ENCODE assay signal across 25 cellular contexts in genomic region chr11:60118333-60118732, GRCh38. TPM values are rescaled to one million over a fixed set of nuclear protein-coding genes. Genes with fewer than 3 reads are reported as not detected.
DNase-seq lines count a peak whose midpoint lies in the region; ATAC-seq and TF ChIP-seq lines count a peak whose summit lies in the region.
"Had no signal": no experiment of that assay in that cellular context is flagged by ENCODE, and none has a peak within 500 bp of the region (broad histone marks: within the 10 kb centered on the region; RNA-seq: fewer than 3 reads in every experiment).

No MANE protein-coding gene starts in this region.

- peaks cover 46% of the 10 kb centered on the region for H3K4me1 Mint-ChIP-seq in WTC11
- H3K4me1 Mint-ChIP-seq: mesothelial cell of epicardium, T-helper 17 cell had no signal

- H3K36me3 Mint-ChIP-seq in WTC11 = peaks cover 2% of the 10 kb centered on the region
- H3K36me3 Mint-ChIP-seq: activated naive CD8-positive, alpha-beta T cell; mesothelial cell of epicardium had no signal

- 47 to 66% methylated on average over 2 of the region's 2 CpGs for WGBS in testis, 2 donors

- no peaks in the 10 kb centered on the region for H3K9me3 ChIP-seq in testis
- H3K9me3 ChIP-seq: BE2C, gastrocnemius medialis had no signal

- CTCF ChIA-PET in WTC11 (lab: Charles Lee) = interaction anchor here (0.9 kb wide), 1 partner anchor 11 kb away, joined by 3 read pairs; no protein-coding TSS in a partner anchor

- H3K27me3 Mint-ChIP-seq in WTC11 (ENCODE audit: low read depth) = no peaks in the 10 kb centered on the region

- H3K4me3 Mint-ChIP-seq in WTC11 = no peak overlapping the region
- H3K4me3 Mint-ChIP-seq: activated naive CD8-positive, alpha-beta T cell; activated T-helper 1 cell treated with anti-CD3 and anti-CD28 coated beads, Interleukin-12 subunit alpha, Interleukin-12 subunit beta, Interleukin-2, Interleukin-4 antibody, amounts not matched to agents 30 ng/mL and 10 ng/mL and 1 ng/mL, durations not matched to agents 14 hours and 24 hours and 36 hours; mesothelial cell of epicardium; neural crest cell; T-helper 17 cell had no signal

- no peak for TF ChIP-seq CTCF in WTC11 (IDR thresholded peaks at IDR 0.05)
- no peak for TF ChIP-seq CTCF in testis (IDR thresholded peaks at IDR 0.05)

- peak overlapping the region; percentile 65 to 66 for H3K27ac ChIP-seq in testis
- H3K27ac ChIP-seq: 22Rv1, gastrocnemius medialis had no signal

- H3K36me3 ChIP-seq in testis (ENCODE audit: low read depth, missing control alignments) = no peaks in the 10 kb centered on the region
- H3K36me3 ChIP-seq: BE2C, gastrocnemius medialis had no signal

- no peak overlapping the region for H3K27ac Mint-ChIP-seq in WTC11
- H3K27ac Mint-ChIP-seq: activated naive CD8-positive, alpha-beta T cell; activated T-helper 1 cell treated with anti-CD3 and anti-CD28 coated beads, Interleukin-12 subunit alpha, Interleukin-12 subunit beta, Interleukin-2, Interleukin-4 antibody, amounts not matched to agents 30 ng/mL and 10 ng/mL and 1 ng/mL, durations not matched to agents 14 hours and 24 hours and 36 hours; mesothelial cell of epicardium; T-helper 17 cell had no signal

- H3K9me3 Mint-ChIP-seq in WTC11 = peaks cover 7% of the 10 kb centered on the region
- H3K9me3 Mint-ChIP-seq: activated T-helper 1 cell treated with anti-CD3 and anti-CD28 coated beads, Interleukin-12 subunit alpha, Interleukin-12 subunit beta, Interleukin-2, Interleukin-4 antibody, amounts not matched to agents 30 ng/mL and 10 ng/mL and 1 ng/mL, durations not matched to agents 14 hours and 24 hours and 36 hours; mesothelial cell of epicardium; neural crest cell had no signal

- peak; percentile 9 for DNase-seq in NCI-H82 (lab: John Stamatoyannopoulos, UW)
- DNase-seq in NCI-H82 treated with DMSO at 0.1 percent for 48 hours (lab: John Stamatoyannopoulos, UW; ENCODE audit: unreplicated experiment) = no peak
- peak; percentile 6 for DNase-seq in NOMO-1 treated with dmso at 0.1 percent for 144 hours (lab: John Stamatoyannopoulos, UW; ENCODE audit: unreplicated experiment)
- no peak for DNase-seq in WTC11 (ENCODE audit: low spot score)
- DNase-seq in testis = no peak
- DNase-seq in COLO829 (ENCODE audit: low spot score) = no peak
- DNase-seq in GM19240 (ENCODE audit: insufficient read length, low spot score) = no peak
- DNase-seq: activated CD4-positive, CD25-positive, alpha-beta regulatory T cell treated with anti-CD3 and anti-CD28 coated beads, Interleukin-2, amount 50 U/mL, for 72 hours; BE2C; cortex of kidney; gastrocnemius medialis; GF-D8; NCI-H1048; NCI-H2081; NCI-H524 treated with DMSO at 0.1 percent for 48 hours; stimulated activated CD4-positive, alpha-beta T cell treated with anti-CD3 and anti-CD28 coated beads, Interleukin-12 subunit alpha, Interleukin-12 subunit beta, amount 100 ng/mL, for 4 hours; T-helper 17 cell had no signal

- TF ChIP-seq POLR2A in testis (IDR thresholded peaks at IDR 0.05) = no peak

- no peak overlapping the region for H3K4me3 ChIP-seq in testis
- H3K4me3 ChIP-seq: gastrocnemius medialis had no signal

- intact Hi-C loops in testis (cut with DNase I; ENCODE audit: low total_unique reads) = no loop called here

- POLR2A ChIA-PET in WTC11 (lab: Charles Lee) = no interaction called here

- no peaks in the 10 kb centered on the region for H3K27me3 ChIP-seq in testis
- H3K27me3 ChIP-seq: BE2C, gastrocnemius medialis had no signal

- peaks cover 21% of the 10 kb centered on the region for H3K4me1 ChIP-seq in testis
- H3K4me1 ChIP-seq: BE2C, gastrocnemius medialis had no signal

- ATAC-seq in WTC11 = 0 out of 2 replicates have a peak, but pooled peaks have one; percentile 26
- ATAC-seq in HG03196 (IDR thresholded peaks at IDR 0.05; ENCODE audit: unreplicated experiment) = no peak
- ATAC-seq: gastrocnemius medialis, T-helper 17 cell had no signal

TF ChIP-seq in WTC11, 78 proteins besides CTCF, POLR2A, EP300 and RAD21 (continues in another document):
- no peak for TF ChIP-seq CBFB (CRISPR knock-in tag; IDR thresholded peaks at IDR 0.05; ENCODE audit: low read depth)
- no peak for TF ChIP-seq AFF4 (CRISPR knock-in tag; IDR thresholded peaks at IDR 0.05; ENCODE audit: borderline replicate concordance)
- no peak for TF ChIP-seq PRRX2 (CRISPR knock-in tag; IDR thresholded peaks at IDR 0.05)
- TF ChIP-seq TCF7 (CRISPR knock-in tag; IDR thresholded peaks at IDR 0.05; ENCODE audit: low read depth) = no peak
- TF ChIP-seq STAT6 (CRISPR knock-in tag; conservative IDR thresholded peaks at IDR 0.05; ENCODE audit: low read depth) = no peak
- TF ChIP-seq ZNF671 (CRISPR knock-in tag; IDR thresholded peaks at IDR 0.05) = no peak
- TF ChIP-seq NFYB (CRISPR knock-in tag; conservative IDR thresholded peaks at IDR 0.05; ENCODE audit: low read depth) = no peak
- TF ChIP-seq ATF1 (CRISPR knock-in tag; IDR thresholded peaks at IDR 0.05) = no peak
- no peak for TF ChIP-seq ZNF219 (CRISPR knock-in tag; IDR thresholded peaks at IDR 0.05; ENCODE audit: borderline replicate concordance)
- no peak for TF ChIP-seq ZBTB43 (CRISPR knock-in tag; IDR thresholded peaks at IDR 0.05)
- no peak for TF ChIP-seq GRHL2 (CRISPR knock-in tag; IDR thresholded peaks at IDR 0.05; ENCODE audit: insufficient replicate concordance, severe bottlenecking)
- no peak for TF ChIP-seq ERG (CRISPR knock-in tag; IDR thresholded peaks at IDR 0.05)

RNA-seq across cellular contexts. Expression of gene MS4A2, which starts 29.9 kb away (rescaled TPM):
- not detected in 3 replicates for total RNA-seq in WTC11 (2021)
- total RNA-seq in testis = 1 to 10 TPM in 1 of 2 donors, under 1 TPM in 1; 0.39 to 2.6 TPM
- 2.0 TPM for polyA plus RNA-seq in testis (ENCODE audit: insufficient read depth, low read depth, low replicate concordance)
- total RNA-seq: activated T-helper 1 cell treated with anti-CD3 and anti-CD28 coated beads, Interleukin-12 subunit alpha, Interleukin-12 subunit beta, Interleukin-2, Interleukin-4 antibody, amounts not matched to agents 30 ng/mL and 10 ng/mL and 1 ng/mL, durations not matched to agents 14 hours and 24 hours and 36 hours; H4; mesothelial cell of epicardium; neural crest cell; RPMI7951 had no signal

Comparison
In these comparisons a context has a peak if more than half of its experiments do, and no peak if none do; other contexts are left out.
1. DNase-seq: peak in NCI-H82 (single experiment) and NOMO-1 treated with dmso at 0.1 percent for 144 hours (single experiment); none in NCI-H82 treated with DMSO at 0.1 percent for 48 hours (single experiment), WTC11 (single experiment), testis (single experiment), COLO829 (single experiment) and GM19240 (single experiment).